ENCODE assay signal across 23 cellular contexts in genomic region chr1:82000221-82000620, GRCh38.
"Had no signal": no experiment of that assay in that cellular context is flagged by ENCODE, and none has a peak within 500 bp of the region (broad histone marks: within the 10 kb centered on the region; RNA-seq: fewer than 3 reads in every experiment).

No MANE protein-coding gene starts in this region.

- H3K4me2 ChIP-seq: hepatocyte had no signal

- H3K9me3 Mint-ChIP-seq: mesothelial cell of epicardium; naive thymus-derived CD8-positive, alpha-beta T cell had no signal

- H2AFZ ChIP-seq: hepatocyte had no signal

- H3K4me3 ChIP-seq: coronary artery, dorsolateral prefrontal cortex, esophagus muscularis mucosa, gastroesophageal sphincter, heart left ventricle, hepatocyte, left lung, lower lobe of right lung, mucosa of descending colon had no signal

- H3K79me2 ChIP-seq: hepatocyte had no signal

- H3K27ac Mint-ChIP-seq: immature natural killer cell; mesothelial cell of epicardium; naive B cell; naive thymus-derived CD8-positive, alpha-beta T cell had no signal

- H3K36me3 Mint-ChIP-seq: immature natural killer cell; mesothelial cell of epicardium; naive B cell; naive thymus-derived CD8-positive, alpha-beta T cell had no signal

- H3K36me3 ChIP-seq: esophagus muscularis mucosa, gastroesophageal sphincter, heart left ventricle, left lung, lower lobe of right lung had no signal

- H3K4me1 Mint-ChIP-seq: immature natural killer cell; naive B cell; naive thymus-derived CD8-positive, alpha-beta T cell had no signal

- H3K4me1 ChIP-seq: foreskin keratinocyte, left lung, lower lobe of right lung had no signal

- H3K4me3 Mint-ChIP-seq: immature natural killer cell; mesothelial cell of epicardium; naive B cell; naive thymus-derived CD8-positive, alpha-beta T cell had no signal

- H3K27ac ChIP-seq: coronary artery, dorsolateral prefrontal cortex, esophagus muscularis mucosa, foreskin keratinocyte, gastroesophageal sphincter, heart left ventricle, hepatocyte, left lung, lower lobe of right lung had no signal

- H3K27me3 Mint-ChIP-seq: naive B cell; naive thymus-derived CD8-positive, alpha-beta T cell had no signal

- DNase-seq: dermis blood vessel endothelial cell; dorsolateral prefrontal cortex; effector CD4-positive, alpha-beta T cell; effector memory CD4-positive, alpha-beta T cell; foreskin keratinocyte; heart left ventricle; hypothalamus; immature natural killer cell; islet precursor cell; kidney; left cardiac atrium; left lung; left ventricle myocardium superior; lower lobe of right lung; mesenchymal stem cell; mucosa of descending colon; naive B cell; naive thymus-derived CD8-positive, alpha-beta T cell had no signal

- ATAC-seq: foreskin keratinocyte; gastroesophageal sphincter; heart left ventricle; left cardiac atrium; left lung; left ventricle myocardium superior; lower lobe of right lung; mucosa of descending colon; naive thymus-derived CD8-positive, alpha-beta T cell had no signal

- H3K27me3 ChIP-seq: dorsolateral prefrontal cortex, esophagus muscularis mucosa, foreskin keratinocyte, gastroesophageal sphincter, heart left ventricle, hepatocyte, left lung had no signal

- H3K9me3 ChIP-seq: esophagus muscularis mucosa, gastroesophageal sphincter, heart left ventricle, left lung, lower lobe of right lung, mucosa of descending colon had no signal
